In genomic region chr2:168233726-168234406, GRCh38 we compare ENCODE assay signal across 18 cellular contexts. TPM values are rescaled to one million over a fixed set of nuclear protein-coding genes. Genes with fewer than 3 reads are reported as not detected.
A peak's percentile ranks its signal among the peaks of the same experiment; 100 is the strongest.
DNase-seq lines count a peak whose midpoint lies in the region; ATAC-seq, FAIRE-seq and TF ChIP-seq lines count a peak whose summit lies in the region.
"Had no signal": no experiment of that assay in that cellular context is flagged by ENCODE, and none has a peak within 500 bp of the region (broad histone marks: within the 10 kb centered on the region; RNA-seq: fewer than 3 reads in every experiment).

No MANE protein-coding gene starts in this region.

- no peak overlapping the region for H3K4me2 ChIP-seq in HepG2 (ENCODE audit: low read depth, low read length)
- no peak overlapping the region for H3K4me2 ChIP-seq in mesenchymal stem cell (ENCODE audit: low read length, poor library complexity, severe bottlenecking)
- H3K4me2 ChIP-seq: GM23338 had no signal

- TF ChIP-seq CTCF in HepG2 (CRISPR knock-in tag; IDR thresholded peaks at IDR 0.05) (no peak), right lobe of liver (IDR thresholded peaks at IDR 0.05) (no peak), lower leg skin (IDR thresholded peaks at IDR 0.05) (no peak)

- H4K20me1 ChIP-seq in HepG2 (ENCODE audit: insufficient read depth, low read length), result no peaks in the 10 kb centered on the region

- no TSS peak for BruUV-seq in HepG2 (replicated peaks; lab: Mats Ljungman, UMichigan)

- H3K9me3 Mint-ChIP-seq in activated naive CD8-positive, alpha-beta T cell treated with anti-CD3 and anti-CD28 coated beads, Interleukin-2, amount 50 U/mL, for 24 hours, result peaks cover 4% of the 10 kb centered on the region

- H3K23ac ChIP-seq in mesenchymal stem cell (ENCODE audit: low read length in 2 of 2), result no peak overlapping the region

- H4K91ac ChIP-seq in mesenchymal stem cell (ENCODE audit: low read length), result no peak overlapping the region

- no peak for TF ChIP-seq RAD21 in HepG2 (CRISPR knock-in tag; IDR thresholded peaks at IDR 0.05)

- H3K27me3 Mint-ChIP-seq in activated naive CD8-positive, alpha-beta T cell treated with anti-CD3 and anti-CD28 coated beads, Interleukin-2, amount 50 U/mL, for 24 hours, result no peaks in the 10 kb centered on the region
- H3K27me3 Mint-ChIP-seq: brain had no signal

- no peak overlapping the region for H2BK15ac ChIP-seq in mesenchymal stem cell (ENCODE audit: low read depth, poor library complexity, severe bottlenecking)

- H3K4me1 ChIP-seq in HepG2 (ENCODE audit: insufficient read depth, low read length) (peaks cover 14% of the 10 kb centered on the region), right lobe of liver (no peaks in the 10 kb centered on the region), mesenchymal stem cell (ENCODE audit: control insufficient read depth, insufficient read depth, low read depth, low read length) (peaks cover 1% of the 10 kb centered on the region)
- H3K4me1 ChIP-seq: upper lobe of right lung had no signal

- no peak overlapping the region for H3K27ac Mint-ChIP-seq in activated naive CD8-positive, alpha-beta T cell treated with anti-CD3 and anti-CD28 coated beads, Interleukin-2, amount 50 U/mL, for 24 hours
- H3K27ac Mint-ChIP-seq: GM23338 had no signal

- ATAC-seq in HepG2, result no peak; the same call in 2 of the 3 replicates
- ATAC-seq in right lobe of liver, result no peak
- peak; percentile 42 for ATAC-seq in activated naive CD8-positive, alpha-beta T cell treated with anti-CD3 and anti-CD28 coated beads, Interleukin-2, amount 50 U/mL, for 24 hours
- ATAC-seq: GM23338, upper lobe of right lung had no signal

- DNase-seq in HepG2 (ENCODE audit: low spot score), result no peak
- DNase-seq in right lobe of liver, result no peak
- no peak for DNase-seq in activated naive CD8-positive, alpha-beta T cell treated with anti-CD3 and anti-CD28 coated beads, Interleukin-2, amount 50 U/mL, for 24 hours
- DNase-seq in mesenchymal stem cell, result no peak
- no peak for DNase-seq in C1 segment of cervical spinal cord (lab: John Stamatoyannopoulos, UW)
- no peak for DNase-seq in GF-D8 (lab: John Stamatoyannopoulos, UW)
- no peak for DNase-seq in lower leg skin (ENCODE audit: low spot score in 2 of 2)
- no peak for DNase-seq in kidney glomerular epithelial cell (lab: John Stamatoyannopoulos, UW)
- DNase-seq: AML-193; left ventricle myocardium superior; NCI-H774; stimulated activated CD4-positive, alpha-beta T cell treated with anti-CD3 and anti-CD28 coated beads, Interleukin-2, amount 100 ng/mL, for 24 hours; SW 1271; upper lobe of right lung; WERI-Rb-1 had no signal

- H3K4me1 Mint-ChIP-seq in activated naive CD8-positive, alpha-beta T cell treated with anti-CD3 and anti-CD28 coated beads, Interleukin-2, amount 50 U/mL, for 24 hours, result peaks cover 38% of the 10 kb centered on the region
- H3K4me1 Mint-ChIP-seq: GM23338 had no signal

- H3K14ac ChIP-seq in mesenchymal stem cell (ENCODE audit: low read length in 2 of 2), result no peak overlapping the region

- no peak overlapping the region for H2AFZ ChIP-seq in HepG2 (ENCODE audit: low read length)
- H2AFZ ChIP-seq in mesenchymal stem cell (ENCODE audit: low read depth, low read length), result no peak overlapping the region
- H2AFZ ChIP-seq: GM23338 had no signal

- peaks cover 21% of the 10 kb centered on the region for H3K79me1 ChIP-seq in mesenchymal stem cell (replicated peaks; ENCODE audit: low read length, poor library complexity, severe bottlenecking)

- 93% methylated on average over 5 of the region's 5 CpGs for WGBS in HepG2 (ENCODE audit: low lambda C conversion rate)
- WGBS in right lobe of liver (ENCODE audit: insufficient coverage, low coverage, low lambda C conversion rate, missing lambda C conversion rate), result 82% methylated on average over 5 of the region's 5 CpGs
- 94% methylated on average over 2 of the region's 5 CpGs for WGBS in mesenchymal stem cell
- WGBS in lower leg skin, 2 donors, result 87 to 88% methylated on average over 5 of the region's 5 CpGs

- TF ChIP-seq EP300 in HepG2 (IDR thresholded peaks at IDR 0.05; ENCODE audit: low read depth in 2 of 2, low read length in 2 of 2) (no peak), HepG2 (CRISPR knock-in tag; IDR thresholded peaks at IDR 0.05; ENCODE audit: borderline replicate concordance) (no peak)

- peaks cover 0 to 12% of the 10 kb centered on the region in 2 experiments; a peak in 3 of 5 replicates for H3K36me3 ChIP-seq in HepG2 (replicated peaks in 1 of 2; ENCODE audit: control insufficient read depth in 1 of 2, insufficient read depth in 2 of 2, low read length in 2 of 2)
- H3K36me3 ChIP-seq in right lobe of liver, result no peaks in the 10 kb centered on the region
- H3K36me3 ChIP-seq in mesenchymal stem cell (ENCODE audit: control insufficient read depth in 1 of 2, insufficient read depth in 2 of 2, low read depth in 1 of 2, low read length in 2 of 2), result peaks cover 0 to 3% of the 10 kb centered on the region in 2 experiments
- H3K36me3 ChIP-seq: upper lobe of right lung had no signal

- H4K8ac ChIP-seq in mesenchymal stem cell (ENCODE audit: low read length), result no peak overlapping the region

- H3K9ac ChIP-seq in HepG2 (ENCODE audit: insufficient read depth, low read depth, low read length) (no peak overlapping the region), mesenchymal stem cell (ENCODE audit: low read length) (peak overlapping the region; percentile 26)

- H3K79me2 ChIP-seq in HepG2 (ENCODE audit: insufficient read depth, low read length), result peaks cover 7% of the 10 kb centered on the region

- H3K9me3 ChIP-seq in HepG2 (ENCODE audit: low read length) (no peaks in the 10 kb centered on the region), right lobe of liver (no peaks in the 10 kb centered on the region), mesenchymal stem cell (ENCODE audit: control insufficient read depth, low read length) (no peaks in the 10 kb centered on the region)
- H3K9me3 ChIP-seq: upper lobe of right lung had no signal

- no peak overlapping the region for H3K27ac ChIP-seq in HepG2 (ENCODE audit: extremely low read length, insufficient read depth, low read length)
- H3K27ac ChIP-seq in right lobe of liver, result no peak overlapping the region
- no peak overlapping the region for H3K27ac ChIP-seq in mesenchymal stem cell (ENCODE audit: low read length, poor library complexity, severe bottlenecking)
- H3K27ac ChIP-seq: upper lobe of right lung, WERI-Rb-1 had no signal

- H2BK12ac ChIP-seq in mesenchymal stem cell (ENCODE audit: low read length in 2 of 2), result no peak overlapping the region

- TF ChIP-seq POLR2A in HepG2 (IDR thresholded peaks at IDR 0.05; ENCODE audit: insufficient read depth in 1 of 2, low read depth in 2 of 2, low read length in 2 of 2) (no peak), right lobe of liver (IDR thresholded peaks at IDR 0.05) (no peak), lower leg skin (IDR thresholded peaks at IDR 0.05) (no peak)

- POLR2A ChIA-PET in HepG2 (lab: Yijun Ruan, JAX), result no interaction called here

- CTCF ChIA-PET in HepG2 (lab: Yijun Ruan, JAX; ENCODE audit: low intra/inter-chr PET ratio, low total read pairs), result no interaction called here

- H3K36me3 Mint-ChIP-seq in activated naive CD8-positive, alpha-beta T cell treated with anti-CD3 and anti-CD28 coated beads, Interleukin-2, amount 50 U/mL, for 24 hours (ENCODE audit: low read depth), result peaks cover 22% of the 10 kb centered on the region

- in situ Hi-C loops in HepG2 (cut with HindIII; ENCODE audit: extremely low pct_ligation_motif_present, low pct_unique_long_range_greater_than_20kb), result no loop called here

- no peak overlapping the region for H2BK120ac ChIP-seq in mesenchymal stem cell (ENCODE audit: low read depth, low read length)

- H3K4me3 ChIP-seq in HepG2 (replicated peaks in 1 of 3; ENCODE audit: insufficient read depth in 1 of 3, low read depth in 2 of 3, low read length in 3 of 3) (no peak overlapping the region), right lobe of liver (no peak overlapping the region), mesenchymal stem cell (ENCODE audit: insufficient read depth in 1 of 2, low read depth in 1 of 2, low read length in 2 of 2) (peak overlapping the region in 1 of 2 experiments; percentile 11), lower leg skin (ENCODE audit: low read depth, poor library complexity, severe bottlenecking) (no peak overlapping the region)
- H3K4me3 ChIP-seq: GM23338, upper lobe of right lung had no signal

- H3K4ac ChIP-seq in mesenchymal stem cell (ENCODE audit: low read depth in 1 of 2, low read length in 2 of 2), result no peak overlapping the region

- intact Hi-C loops in HepG2 (cut with micrococcal nuclease; ENCODE audit: unreplicated experiment), result no loop called here
- intact Hi-C loops in right lobe of liver (cut with DNase I), result no loop called here
- intact Hi-C loops in lower leg skin (cut with DNase I; ENCODE audit: low total_unique reads), result no loop called here

- H2BK5ac ChIP-seq in mesenchymal stem cell (ENCODE audit: low read depth, low read length, poor library complexity, severe bottlenecking), result no peak overlapping the region

- H3K18ac ChIP-seq in mesenchymal stem cell (ENCODE audit: low read depth in 1 of 2, low read length in 2 of 2), result no peak overlapping the region

- H2AK5ac ChIP-seq in mesenchymal stem cell (ENCODE audit: low read length, severe bottlenecking), result no peak overlapping the region

- H3K4me3 Mint-ChIP-seq in activated naive CD8-positive, alpha-beta T cell treated with anti-CD3 and anti-CD28 coated beads, Interleukin-2, amount 50 U/mL, for 24 hours, result no peak overlapping the region
- H3K4me3 Mint-ChIP-seq: brain, GM23338 had no signal

- no peaks in the 10 kb centered on the region for H3K27me3 ChIP-seq in HepG2 (ENCODE audit: control insufficient read depth in 1 of 2, insufficient read depth in 2 of 2, low read length in 2 of 2)
- H3K27me3 ChIP-seq in right lobe of liver, result no peaks in the 10 kb centered on the region
- H3K27me3 ChIP-seq in mesenchymal stem cell (ENCODE audit: control insufficient read depth in 1 of 2, insufficient read depth in 1 of 2, low read length in 2 of 2), result no peaks in the 10 kb centered on the region
- H3K27me3 ChIP-seq: upper lobe of right lung had no signal

- FAIRE-seq in HepG2 (lab: Jason Lieb, UNC), result no peak
- FAIRE-seq: RCC 7860 had no signal

RNA-seq across cellular contexts. Expression of gene STK39, which starts 13.5 kb away (rescaled TPM):
- 27.3 and 27.5 TPM in 2 replicates for total RNA-seq in HepG2 (2016; rRNA removed; fragmentation: Illumina TruSeq; extraction: Trizol)
- total RNA-seq in HepG2 (2016; cell fraction: cytosol; rRNA removed; fragmentation: Illumina TruSeq; extraction: Trizol; ENCODE audit: low read depth), result 38.8 and 42.4 TPM in 2 replicates
- total RNA-seq in HepG2 (2016; cell fraction: insoluble cytoplasmic fraction; rRNA removed; fragmentation: Illumina TruSeq; extraction: Trizol), result 26.6 and 28.7 TPM in 2 replicates
- total RNA-seq in HepG2 (2016; cell fraction: membrane; rRNA removed; fragmentation: Illumina TruSeq; extraction: Trizol), result 34.3 and 39.4 TPM in 2 replicates
- total RNA-seq in HepG2 (2016; cell fraction: nucleus; rRNA removed; fragmentation: Illumina TruSeq; extraction: Trizol), result 28.1 and 30.8 TPM in 2 replicates
- polyA plus RNA-seq in HepG2 (2011; rRNA removed), result 34.7 and 38.4 TPM in 2 replicates
- polyA plus RNA-seq in HepG2 (2011; cell fraction: cytosol; rRNA removed), result 19.6 and 35.4 TPM in 2 replicates
- polyA plus RNA-seq in HepG2 (2011; cell fraction: nucleus; rRNA removed), result 15.4 and 20.0 TPM in 2 replicates
- 37.9 and 40.1 TPM in 2 replicates for polyA plus RNA-seq in HepG2 (2012)
- polyA plus RNA-seq in HepG2 (2016; cell fraction: cytosol; fragmentation: Illumina TruSeq; extraction: Trizol; ENCODE audit: low read depth), result 23.2 and 23.9 TPM in 2 replicates
- 39.3 and 39.7 TPM in 2 replicates for polyA plus RNA-seq in HepG2 (2016; cell fraction: insoluble cytoplasmic fraction; fragmentation: Illumina TruSeq; extraction: Trizol; ENCODE audit: low read depth)
- 33.8 and 36.7 TPM in 2 replicates for polyA plus RNA-seq in HepG2 (2016; cell fraction: membrane; fragmentation: Illumina TruSeq; extraction: Trizol; ENCODE audit: low read depth)
- polyA plus RNA-seq in HepG2 (2016; cell fraction: nucleus; fragmentation: Illumina TruSeq; extraction: Trizol; ENCODE audit: insufficient read depth, low read depth), result 24.8 and 27.7 TPM in 2 replicates
- polyA minus RNA-seq in HepG2 (2011; rRNA and poly(A)+ RNA removed; ENCODE audit: low replicate concordance), result 2.6 and 29.6 TPM in 2 replicates
- 29.1 and 30.6 TPM in 2 replicates for polyA minus RNA-seq in HepG2 (2011; cell fraction: cytosol; rRNA and poly(A)+ RNA removed)
- 93.1 and 93.4 TPM in 2 replicates for polyA minus RNA-seq in HepG2 (2011; cell fraction: nucleus; rRNA and poly(A)+ RNA removed)
- total RNA-seq in right lobe of liver, result 1 to 10 TPM in 1 of 6 experiments, under 1 TPM in 5; 0.29 to 1.2 (median 0.60) TPM
- polyA plus RNA-seq in mesenchymal stem cell (2013, experiment 1 of 2), result 18.3 TPM
- polyA plus RNA-seq in mesenchymal stem cell (2013, experiment 2 of 2), result 18.5 TPM
- 10 to 100 TPM in 3 of 4 donors, 1 to 10 TPM in 1; 8.9 to 28.3 (median 14.5) TPM for total RNA-seq in lower leg skin

Comparison
In these comparisons a context has a peak if more than half of its experiments do, and no peak if none do; other contexts are left out.
1. RNA of gene STK39, which starts 13.5 kb away (total RNA-seq): 26.6 to 42.4 TPM in HepG2 and 8.9 to 28.3 TPM in lower leg skin; 0.29 to 1.2 TPM in right lobe of liver; every median in the first group is over 4 times any median in the second.